In genomic region chr3:8963137-8963853, GRCh38 we compare ENCODE assay signal across 8 cellular contexts. TPM values are rescaled to one million over a fixed set of nuclear protein-coding genes. Genes with fewer than 3 reads are reported as not detected.
DNase-seq lines count a peak whose midpoint lies in the region; ATAC-seq and TF ChIP-seq lines count a peak whose summit lies in the region.

TSS of gene RAD18 (minus strand) at chr3:8963472. CDS start at chr3:8963385, 87 bp downstream.

- TF ChIP-seq CTCF in left lung (IDR thresholded peaks at IDR 0.05) = no peak

- peaks cover 14% of the 10 kb centered on the region for H3K36me3 Mint-ChIP-seq in activated CD4-positive, alpha-beta T cell treated with anti-CD3 and anti-CD28 coated beads, Interleukin-2, amount 10 ng/mL, durations not matched to agents 7 days and 5 days (ENCODE audit: low read depth)

- ATAC-seq in GM19351 (IDR thresholded peaks at IDR 0.05; ENCODE audit: unreplicated experiment) (peak; percentile 88), HG03520 (IDR thresholded peaks at IDR 0.05; ENCODE audit: unreplicated experiment) (peak; percentile 83), left lung (peak; percentile 96)

- H3K4me1 Mint-ChIP-seq in activated CD4-positive, alpha-beta T cell treated with anti-CD3 and anti-CD28 coated beads, Interleukin-2, amount 10 ng/mL, durations not matched to agents 7 days and 5 days = peaks cover 54% of the 10 kb centered on the region

- H3K27me3 ChIP-seq in left lung = peaks cover 0 to 9% of the 10 kb centered on the region in 2 donors

- H3K4me3 Mint-ChIP-seq in activated CD4-positive, alpha-beta T cell treated with anti-CD3 and anti-CD28 coated beads, Interleukin-2, amount 10 ng/mL, durations not matched to agents 7 days and 5 days = peak within 1 kb of the TSS; percentile 97

- H3K9me3 Mint-ChIP-seq in activated CD4-positive, alpha-beta T cell treated with anti-CD3 and anti-CD28 coated beads, Interleukin-2, amount 10 ng/mL, durations not matched to agents 7 days and 5 days = no peaks in the 10 kb centered on the region

- peaks cover 8 to 18% of the 10 kb centered on the region in 2 donors for H3K4me1 ChIP-seq in left lung

- intact Hi-C loops in left lung (cut with DNase I) = no loop called here

- no peaks in the 10 kb centered on the region for H3K9me3 ChIP-seq in left lung

- POLR2A ChIA-PET in activated CD4-positive, alpha-beta T cell treated with anti-CD3 and anti-CD28 coated beads, Interleukin-2, amount 10 ng/mL, durations not matched to agents 7 days and 5 days (lab: Charles Lee) = no interaction called here

- H3K27ac Mint-ChIP-seq in activated CD4-positive, alpha-beta T cell treated with anti-CD3 and anti-CD28 coated beads, Interleukin-2, amount 10 ng/mL, durations not matched to agents 7 days and 5 days = peak within 1 kb of the TSS; percentile 99

- H3K4me3 ChIP-seq in left lung = peak within 1 kb of the TSS; percentile 79 to 82

- peaks cover 5% of the 10 kb centered on the region for H3K27me3 Mint-ChIP-seq in activated CD4-positive, alpha-beta T cell treated with anti-CD3 and anti-CD28 coated beads, Interleukin-2, amount 10 ng/mL, durations not matched to agents 7 days and 5 days

- DNase-seq in C1 segment of cervical spinal cord (lab: John Stamatoyannopoulos, UW) (peak; percentile 46 to 90 (median 83)), NCI-H748 (lab: John Stamatoyannopoulos, UW; ENCODE audit: unreplicated experiment) (peak; percentile 89), dedifferentiated amniotic fluid mesenchymal stem cell (ENCODE audit: extremely low spot score) (peak; percentile 91), left lung (peak; percentile 92 to 96)
- DNase-seq in activated CD4-positive, alpha-beta T cell treated with anti-CD3 and anti-CD28 coated beads, Interleukin-2, amount 10 ng/mL, durations not matched to agents 7 days and 5 days = peak; percentile 94
- DNase-seq in stimulated activated CD4-positive, alpha-beta T cell treated with anti-CD3 and anti-CD28 coated beads, Interleukin-2, amount 100 ng/mL, for 4 hours (ENCODE audit: low read depth) = peak; percentile 84

- peaks cover 0 to 2% of the 10 kb centered on the region in 2 donors for H3K36me3 ChIP-seq in left lung

- CTCF ChIA-PET in activated CD4-positive, alpha-beta T cell treated with anti-CD3 and anti-CD28 coated beads, Interleukin-2, amount 10 ng/mL, durations not matched to agents 7 days and 5 days (lab: Charles Lee) = interaction anchor here (0.5 to 0.6 kb wide), 2 partner anchors 436 to 689 kb away, joined by 3 read pairs; no protein-coding TSS in a partner anchor

- H3K27ac ChIP-seq in left lung = peak within 1 kb of the TSS; percentile 71 to 77

RNA-seq across cellular contexts. Expression of gene RAD18, which starts in this region (rescaled TPM):
- total RNA-seq in activated CD4-positive, alpha-beta T cell treated with anti-CD3 and anti-CD28 coated beads, Interleukin-2, amount 10 ng/mL, durations not matched to agents 7 days and 5 days = 10 to 100 TPM; 29.9 to 38.3 TPM
- total RNA-seq in left lung = 10 to 100 TPM; 13.0 to 13.1 TPM

Comparison
In these comparisons a context has a peak if more than half of its experiments do, and no peak if none do; other contexts are left out.
1. Peak in every context shown above with its lines: DNase-seq, ATAC-seq, H3K4me3 ChIP-seq and H3K27ac ChIP-seq.